ENCODE assay signal across 11 cellular contexts in the genomic region with DNA sequence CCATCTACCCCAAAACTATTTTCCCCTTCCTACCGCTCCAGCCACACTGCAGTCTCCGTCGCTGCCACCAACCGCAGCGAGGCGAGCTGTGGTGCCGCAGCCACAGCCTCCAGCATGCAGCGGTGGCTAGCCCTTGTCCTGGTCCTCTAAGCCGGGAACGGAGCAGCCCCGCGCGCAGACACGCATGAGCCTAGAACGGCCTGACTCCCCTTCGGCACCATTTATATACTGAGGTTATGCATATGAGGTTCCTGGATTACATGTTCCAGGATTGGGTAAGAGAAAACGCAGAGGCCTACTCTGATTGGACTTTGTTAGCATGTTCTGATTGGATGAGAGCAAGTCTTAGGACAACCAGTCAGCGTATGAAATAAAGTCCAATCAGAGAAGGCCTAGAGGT. TPM values are rescaled to one million over a fixed set of nuclear protein-coding genes. Genes with fewer than 3 reads are reported as not detected.
DNase-seq lines count a peak whose midpoint lies in the region; ATAC-seq and TF ChIP-seq lines count a peak whose summit lies in the region.
"Not testable (repeated sequence)": the region's sequence is repeated elsewhere in the genome, so short reads cannot be mapped to it uniquely, and the experiment has no call there.
"Had no signal": no experiment of that assay in that cellular context is flagged by ENCODE, and none has a peak within 500 bp of the region (broad histone marks: within the 10 kb centered on the region; RNA-seq: fewer than 3 reads in every experiment).

No MANE protein-coding gene starts in this region.

- TF ChIP-seq CTCF in spleen (IDR thresholded peaks at IDR 0.05 in 8 of 11, conservative IDR thresholded peaks at IDR 0.05 in 3 of 11), result not testable (repeated sequence)

- 87 to 94% (median 91%) methylated on average over 6 to 11 of the region's 18 CpGs; no CpG with 5 or more reads in 2 of the 5 donors for WGBS in spleen, 5 donors

- CTCF ChIA-PET in naive thymus-derived CD4-positive, alpha-beta T cell (lab: Charles Lee), result not testable (repeated sequence)

- H3K4me1 ChIP-seq in naive thymus-derived CD4-positive, alpha-beta T cell (ENCODE audit: control insufficient read depth in 2 of 2, insufficient read depth in 2 of 2, low read length in 2 of 2); spleen: not testable (repeated sequence)

- peak overlapping the region; percentile 24 for H3K27ac Mint-ChIP-seq in T-helper 17 cell
- H3K27ac Mint-ChIP-seq in activated naive CD4-positive, alpha-beta T cell treated with anti-CD3 and anti-CD28 coated beads, Interleukin-2, amount 50 U/mL, for 24 hours, result peak overlapping the region; percentile 55
- H3K27ac Mint-ChIP-seq in activated naive CD8-positive, alpha-beta T cell treated with anti-CD3 and anti-CD28 coated beads for 36 hours, result peak overlapping the region; percentile 29
- peak overlapping the region in 5 of 9 donors; percentile 45 to 89 (median 68) for H3K27ac Mint-ChIP-seq in naive thymus-derived CD4-positive, alpha-beta T cell

- not testable (repeated sequence) for ATAC-seq in T-helper 17 cell; naive thymus-derived CD4-positive, alpha-beta T cell

- H3K9me3 ChIP-seq in T-helper 17 cell (ENCODE audit: control insufficient read depth, low read length, poor library complexity, severe bottlenecking); naive thymus-derived CD4-positive, alpha-beta T cell (ENCODE audit: control insufficient read depth in 2 of 3, low read length in 3 of 3); spleen: not testable (repeated sequence)

- DNase-seq in SK-N-DZ (ENCODE audit: low spot score), result peak; percentile 37
- not testable (repeated sequence) for DNase-seq in T-helper 17 cell; activated naive CD8-positive, alpha-beta T cell treated with anti-CD3 and anti-CD28 coated beads for 36 hours; naive thymus-derived CD4-positive, alpha-beta T cell
- DNase-seq in spleen, result peak; percentile 50

- H3K36me3 Mint-ChIP-seq in T-helper 17 cell (ENCODE audit: low read depth); activated naive CD4-positive, alpha-beta T cell treated with anti-CD3 and anti-CD28 coated beads, Interleukin-2, amount 50 U/mL, for 24 hours; activated naive CD8-positive, alpha-beta T cell treated with anti-CD3 and anti-CD28 coated beads for 36 hours; naive thymus-derived CD4-positive, alpha-beta T cell: not testable (repeated sequence)

- H3K36me3 ChIP-seq in naive thymus-derived CD4-positive, alpha-beta T cell (ENCODE audit: control insufficient read depth in 2 of 3, insufficient read depth in 3 of 3, low read length in 3 of 3); spleen: not testable (repeated sequence)

- POLR2A ChIA-PET in naive thymus-derived CD4-positive, alpha-beta T cell (lab: Charles Lee), result not testable (repeated sequence)

- not testable (repeated sequence) for H3K27me3 Mint-ChIP-seq in T-helper 17 cell; activated naive CD4-positive, alpha-beta T cell treated with anti-CD3 and anti-CD28 coated beads, Interleukin-2, amount 50 U/mL, for 24 hours; activated naive CD8-positive, alpha-beta T cell treated with anti-CD3 and anti-CD28 coated beads for 36 hours; naive thymus-derived CD4-positive, alpha-beta T cell

- not testable (repeated sequence) for TF ChIP-seq POLR2A in spleen (IDR thresholded peaks at IDR 0.05)

- H3K9me3 Mint-ChIP-seq in activated naive CD4-positive, alpha-beta T cell treated with anti-CD3 and anti-CD28 coated beads, Interleukin-2, amount 50 U/mL, for 24 hours; activated naive CD8-positive, alpha-beta T cell treated with anti-CD3 and anti-CD28 coated beads for 36 hours; naive thymus-derived CD4-positive, alpha-beta T cell: not testable (repeated sequence)

- not testable (repeated sequence) for H3K4me3 ChIP-seq in naive thymus-derived CD4-positive, alpha-beta T cell (ENCODE audit: low read length); spleen

- not testable (repeated sequence) for H3K4me1 Mint-ChIP-seq in T-helper 17 cell
- peaks cover 27% of the 10 kb centered on the region for H3K4me1 Mint-ChIP-seq in activated naive CD4-positive, alpha-beta T cell treated with anti-CD3 and anti-CD28 coated beads, Interleukin-2, amount 50 U/mL, for 24 hours
- H3K4me1 Mint-ChIP-seq in activated naive CD8-positive, alpha-beta T cell treated with anti-CD3 and anti-CD28 coated beads for 36 hours, result peaks cover 10% of the 10 kb centered on the region
- peaks cover 0 to 25% (median 5%) of the 10 kb centered on the region in 7 donors for H3K4me1 Mint-ChIP-seq in naive thymus-derived CD4-positive, alpha-beta T cell

- H3K27me3 ChIP-seq in naive thymus-derived CD4-positive, alpha-beta T cell (ENCODE audit: control insufficient read depth in 2 of 2, insufficient read depth in 2 of 2, low read length in 2 of 2); spleen (replicated peaks in 1 of 7): not testable (repeated sequence)

- intact Hi-C loops in naive thymus-derived CD4-positive, alpha-beta T cell (cut with micrococcal nuclease); spleen (cut with DNase I; ENCODE audit: low total_unique reads): not testable (repeated sequence)

- peak overlapping the region; percentile 58 for H3K4me3 Mint-ChIP-seq in T-helper 17 cell
- H3K4me3 Mint-ChIP-seq in activated naive CD4-positive, alpha-beta T cell treated with anti-CD3 and anti-CD28 coated beads, Interleukin-2, amount 50 U/mL, for 24 hours; activated naive CD8-positive, alpha-beta T cell treated with anti-CD3 and anti-CD28 coated beads for 36 hours: not testable (repeated sequence)
- peak overlapping the region in 1 of 10 donors; percentile 41 for H3K4me3 Mint-ChIP-seq in naive thymus-derived CD4-positive, alpha-beta T cell

- H3K27ac ChIP-seq in naive thymus-derived CD4-positive, alpha-beta T cell (ENCODE audit: low read depth, low read length); spleen: not testable (repeated sequence)

RNA-seq across cellular contexts. Expression of a gene that starts 24.6 kb away (rescaled TPM):
- polyA plus RNA-seq in SK-N-DZ (2014; cell fraction: cytosol; rRNA removed), result 0.37 and 5.1 TPM in 2 replicates
- 14.6 and 15.7 TPM in 2 replicates for polyA plus RNA-seq in SK-N-DZ (2014; cell fraction: nucleus; rRNA removed)
- 10 to 100 TPM; 10.9 to 63.9 TPM for total RNA-seq in T-helper 17 cell
- 10 to 100 TPM; 27.0 to 27.3 TPM for total RNA-seq in activated naive CD8-positive, alpha-beta T cell treated with anti-CD3 and anti-CD28 coated beads for 36 hours
- total RNA-seq in naive thymus-derived CD4-positive, alpha-beta T cell, result 100 to 1,000 TPM in 3 of 5 experiments, 10 to 100 TPM in 2; 27.9 to 166 (median 125) TPM
- polyA plus RNA-seq in naive thymus-derived CD4-positive, alpha-beta T cell, result 1 to 10 TPM; 1.2 to 4.0 TPM
- total RNA-seq in spleen, result 10 to 100 TPM; 32.0 to 94.7 (median 56.2) TPM
- 10 to 100 TPM; 18.4 to 24.5 (median 23.5) TPM for polyA plus RNA-seq in spleen
- total RNA-seq: A673, Daoy, G401 had no signal
- polyA plus RNA-seq: AG04450, CD14-positive monocyte had no signal
